24 cellular contexts compared by ENCODE assay signal in the genomic region with DNA sequence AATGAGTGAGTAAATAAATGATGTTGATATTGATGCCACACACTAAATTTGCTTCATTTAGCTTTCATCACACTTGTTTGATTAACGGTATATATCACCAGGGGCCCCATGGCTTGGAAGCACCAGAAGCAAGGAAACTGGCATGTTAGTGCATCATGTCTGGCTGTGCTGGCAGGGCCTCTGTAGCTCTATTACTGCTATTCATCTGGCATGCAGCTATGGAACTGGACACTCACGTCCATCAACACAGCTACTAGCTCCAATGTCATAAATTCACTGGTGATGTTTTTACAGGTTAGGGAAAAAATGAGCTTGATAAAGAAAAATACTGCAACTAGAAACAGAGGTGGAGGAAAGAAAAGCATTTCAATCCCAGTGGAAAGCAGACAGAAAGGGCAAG.
"Had no signal": no experiment of that assay in that cellular context is flagged by ENCODE, and none has a peak within 500 bp of the region (broad histone marks: within the 10 kb centered on the region; RNA-seq: fewer than 3 reads in every experiment).

No MANE protein-coding gene starts in this region.

- H3K4me3 Mint-ChIP-seq: endodermal cell; naive thymus-derived CD8-positive, alpha-beta T cell; stimulated activated naive B cell treated with anti-CD40 and anti-IgM and Interleukin-4, amounts not matched to agents 10 μg/mL and 1 μg/mL and 100 μg/mL, for 72 hours; stimulated activated naive CD8-positive, alpha-beta T cell treated with anti-CD3 and anti-CD28 coated beads, Interleukin-15, amount 100 ng/mL, for 72 hours had no signal

- H3K27ac ChIP-seq: colonic mucosa, hepatocyte, spleen, testis, tibial nerve, upper lobe of right lung, vagina had no signal

- H2AFZ ChIP-seq: hepatocyte had no signal

- H3K4me3 ChIP-seq: colonic mucosa, hepatocyte, mucosa of descending colon, spleen, testis, tibial nerve, upper lobe of right lung, vagina had no signal

- H3K4me1 ChIP-seq: colonic mucosa, spleen, testis, tibial nerve, upper lobe of right lung had no signal

- H3K27me3 Mint-ChIP-seq: stimulated activated naive B cell treated with anti-CD40 and anti-IgM and Interleukin-4, amounts not matched to agents 10 μg/mL and 1 μg/mL and 100 μg/mL, for 72 hours; stimulated activated naive CD8-positive, alpha-beta T cell treated with anti-CD3 and anti-CD28 coated beads, Interleukin-15, amount 100 ng/mL, for 72 hours had no signal

- H3K4me1 Mint-ChIP-seq: naive thymus-derived CD8-positive, alpha-beta T cell; stimulated activated naive B cell treated with anti-CD40 and anti-IgM and Interleukin-4, amounts not matched to agents 10 μg/mL and 1 μg/mL and 100 μg/mL, for 72 hours; stimulated activated naive CD8-positive, alpha-beta T cell treated with anti-CD3 and anti-CD28 coated beads, Interleukin-15, amount 100 ng/mL, for 72 hours had no signal

- DNase-seq: colonic mucosa; dermis blood vessel endothelial cell; effector CD4-positive, alpha-beta T cell; endodermal cell; erythroblast; foreskin melanocyte; head of caudate nucleus; kidney; left colon; mucosa of descending colon; naive thymus-derived CD8-positive, alpha-beta T cell; posterior cingulate gyrus; spleen; stimulated activated CD4-positive, alpha-beta T cell treated with anti-CD3 and anti-CD28 coated beads, Interleukin-15, amount 100 ng/mL, for 24 hours; stimulated activated CD4-positive, alpha-beta T cell treated with anti-CD3 and anti-CD28 coated beads, Interleukin-1b, Interleukin-23, amount 100 ng/mL, for 48 hours; stimulated activated CD4-positive, alpha-beta T cell treated with anti-CD3 and anti-CD28 coated beads, Interleukin-4, amount 100 ng/mL, for 4 hours; stimulated activated naive B cell treated with anti-CD40 and anti-IgM and Interleukin-4, amounts not matched to agents 10 μg/mL and 1 μg/mL and 100 μg/mL, for 72 hours; stimulated activated naive CD8-positive, alpha-beta T cell treated with anti-CD3 and anti-CD28 coated beads, Interleukin-15, amount 100 ng/mL, for 72 hours; testis; upper lobe of right lung had no signal

- H3K79me2 ChIP-seq: hepatocyte had no signal

- H3K36me3 ChIP-seq: colonic mucosa, spleen, tibial nerve, upper lobe of right lung, vagina had no signal

- H3K4me2 ChIP-seq: hepatocyte had no signal

- H3K9me3 ChIP-seq: colonic mucosa, mucosa of descending colon, spleen, testis, tibial nerve, upper lobe of right lung, vagina had no signal

- H3K36me3 Mint-ChIP-seq: naive thymus-derived CD8-positive, alpha-beta T cell; stimulated activated naive B cell treated with anti-CD40 and anti-IgM and Interleukin-4, amounts not matched to agents 10 μg/mL and 1 μg/mL and 100 μg/mL, for 72 hours had no signal

- H3K9me3 Mint-ChIP-seq: endodermal cell; stimulated activated naive CD8-positive, alpha-beta T cell treated with anti-CD3 and anti-CD28 coated beads, Interleukin-15, amount 100 ng/mL, for 72 hours had no signal

- ATAC-seq: left colon; mucosa of descending colon; naive thymus-derived CD8-positive, alpha-beta T cell; sciatic nerve; stimulated activated naive B cell treated with anti-CD40 and anti-IgM and Interleukin-4, amounts not matched to agents 10 μg/mL and 1 μg/mL and 100 μg/mL, for 72 hours; stimulated activated naive CD8-positive, alpha-beta T cell treated with anti-CD3 and anti-CD28 coated beads, Interleukin-15, amount 100 ng/mL, for 72 hours; upper lobe of right lung had no signal

- H3K27me3 ChIP-seq: colonic mucosa, hepatocyte, spleen, testis, tibial nerve, upper lobe of right lung, vagina had no signal

- H3K27ac Mint-ChIP-seq: endodermal cell; naive thymus-derived CD8-positive, alpha-beta T cell; stimulated activated naive B cell treated with anti-CD40 and anti-IgM and Interleukin-4, amounts not matched to agents 10 μg/mL and 1 μg/mL and 100 μg/mL, for 72 hours; stimulated activated naive CD8-positive, alpha-beta T cell treated with anti-CD3 and anti-CD28 coated beads, Interleukin-15, amount 100 ng/mL, for 72 hours had no signal
